Comparison of ENCODE assay signal across 8 cellular contexts in the genomic region with DNA sequence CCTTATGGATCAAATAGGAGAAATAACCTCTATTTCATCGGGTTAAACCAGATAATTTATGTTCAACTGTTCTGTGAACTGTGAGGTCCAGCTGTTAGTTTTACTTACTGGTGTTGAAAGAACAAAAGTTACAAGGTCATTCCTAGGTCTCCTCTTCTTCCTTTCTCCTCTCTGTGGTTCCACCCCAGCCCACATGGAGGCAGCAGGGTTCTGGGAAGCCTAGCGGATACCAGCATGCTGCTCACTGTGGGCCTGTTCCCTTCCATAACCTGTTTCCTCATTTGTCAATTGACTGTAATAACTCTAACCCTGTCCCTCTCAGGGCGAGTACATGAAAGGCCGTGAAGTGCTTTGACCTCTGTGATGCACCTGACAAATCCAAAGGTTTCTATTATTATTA. TPM values are rescaled to one million over a fixed set of nuclear protein-coding genes. Genes with fewer than 3 reads are reported as not detected.
DNase-seq lines count a peak whose midpoint lies in the region; TF ChIP-seq lines count a peak whose summit lies in the region.

No MANE protein-coding gene starts in this region.

- H3K4me3 Mint-ChIP-seq in osteocyte (ENCODE audit: unreplicated experiment) = no peak overlapping the region

- in situ Hi-C loops in HAP-1 (cut with MboI; ENCODE audit: low sequenced_read_pairs) = loop anchor here (5.0 kb wide), 1 partner anchor 253 kb away; no protein-coding TSS in a partner anchor

- DNase-seq in Ammon's horn (ENCODE audit: low spot score) (peak; percentile 87), HAP-1 (ENCODE audit: low spot score in 2 of 2) (peak; percentile 63 to 78), SK-N-DZ (ENCODE audit: low spot score) (peak; percentile 49), fibroblast of villous mesenchyme (ENCODE audit: low read depth) (peak; percentile 60), osteocyte (ENCODE audit: extremely low spot score, unreplicated experiment) (no peak), amniotic stem cell (lab: John Stamatoyannopoulos, UW) (no peak), COR-L47 (lab: John Stamatoyannopoulos, UW) (no peak)
- DNase-seq in stimulated activated CD4-positive, alpha-beta T cell treated with anti-CD3 and anti-CD28 coated beads, Interleukin-4, amount 100 ng/mL, for 24 hours = no peak

- H3K27me3 Mint-ChIP-seq in osteocyte (ENCODE audit: unreplicated experiment) = no peaks in the 10 kb centered on the region

- peaks cover 9% of the 10 kb centered on the region for H3K36me3 Mint-ChIP-seq in osteocyte (ENCODE audit: unreplicated experiment)

- peaks cover 7% of the 10 kb centered on the region for H3K4me1 Mint-ChIP-seq in osteocyte (ENCODE audit: unreplicated experiment)

- H3K4me1 ChIP-seq in HAP-1 = no peaks in the 10 kb centered on the region

- H3K4me3 ChIP-seq in HAP-1 (no peak overlapping the region), fibroblast of villous mesenchyme (ENCODE audit: low read depth, low read length) (no peak overlapping the region)

- no peaks in the 10 kb centered on the region for H3K27me3 ChIP-seq in HAP-1 (ENCODE audit: low read depth)

- no peak overlapping the region for H3K27ac Mint-ChIP-seq in osteocyte (ENCODE audit: unreplicated experiment)

- no peaks in the 10 kb centered on the region for H3K9me3 Mint-ChIP-seq in osteocyte (ENCODE audit: unreplicated experiment)

- H3K9me3 ChIP-seq in HAP-1 = no peaks in the 10 kb centered on the region

- TF ChIP-seq CTCF in fibroblast of villous mesenchyme (IDR thresholded peaks at IDR 0.05; ENCODE audit: insufficient read depth, low read depth, low read length) (peak; percentile 78), osteocyte (IDR thresholded peaks at IDR 0.05) (peak; percentile 75)

- no peaks in the 10 kb centered on the region for H3K36me3 ChIP-seq in HAP-1 (replicated peaks)

RNA-seq across cellular contexts. Expression of a gene that starts 27.8 kb away (rescaled TPM):
- polyA plus RNA-seq in SK-N-DZ (2014; cell fraction: cytosol; rRNA removed) = 14.9 and 15.9 TPM in 2 replicates
- polyA plus RNA-seq in SK-N-DZ (2014; cell fraction: nucleus; rRNA removed) = 39.1 and 40.6 TPM in 2 replicates
- total RNA-seq in fibroblast of villous mesenchyme (3.5 and 4.2 TPM in 2 replicates), osteocyte (3.3 and 4.1 TPM in 2 replicates)

Comparison
In these comparisons a context has a peak if more than half of its experiments do, and no peak if none do; other contexts are left out.
1. DNase-seq: peak in Ammon's horn (single experiment), HAP-1 (2 of 2), SK-N-DZ (single experiment) and fibroblast of villous mesenchyme (single experiment); none in osteocyte (single experiment), stimulated activated CD4-positive, alpha-beta T cell treated with anti-CD3 and anti-CD28 coated beads, Interleukin-4, amount 100 ng/mL, for 24 hours (single experiment), amniotic stem cell (single experiment) and COR-L47 (single experiment).